8 cellular contexts compared by ENCODE assay signal in genomic region chr1:202589190-202589680, GRCh38.
A peak's percentile ranks its signal among the peaks of the same experiment; 100 is the strongest.
DNase-seq lines count a peak whose midpoint lies in the region; ATAC-seq, FAIRE-seq and TF ChIP-seq lines count a peak whose summit lies in the region.

No MANE protein-coding gene starts in this region.

- no peak for TF ChIP-seq CTCF in astrocyte (IDR thresholded peaks at IDR 0.05; ENCODE audit: insufficient read depth, low read depth, low read length)
- TF ChIP-seq CTCF in hepatocyte (IDR thresholded peaks at IDR 0.05; ENCODE audit: poor library complexity) = no peak
- no peak for TF ChIP-seq CTCF in smooth muscle cell (IDR thresholded peaks at IDR 0.05; ENCODE audit: borderline replicate concordance, insufficient read depth, poor library complexity, severe bottlenecking)

- peaks cover 50% of the 10 kb centered on the region for H3K4me1 Mint-ChIP-seq in astrocyte (ENCODE audit: low read depth, unreplicated experiment)

- H3K27me3 Mint-ChIP-seq in astrocyte (ENCODE audit: low read depth, unreplicated experiment) = peaks cover 4% of the 10 kb centered on the region

- no peak overlapping the region for H2AFZ ChIP-seq in astrocyte (ENCODE audit: low read depth, low read length)
- no peak overlapping the region for H2AFZ ChIP-seq in hepatocyte
- no peak overlapping the region for H2AFZ ChIP-seq in smooth muscle cell (ENCODE audit: low read depth)

- WGBS in hepatocyte (ENCODE audit: low lambda C conversion rate, missing lambda C conversion rate) = 39% methylated on average over 6 of the region's 6 CpGs
- WGBS in smooth muscle cell (ENCODE audit: low lambda C conversion rate) = 3% methylated on average over 6 of the region's 6 CpGs

- peaks cover 50% of the 10 kb centered on the region for H3K4me1 ChIP-seq in astrocyte (ENCODE audit: insufficient read depth, low read length)
- H3K4me1 ChIP-seq in hepatocyte (ENCODE audit: insufficient read depth) = peaks cover 23% of the 10 kb centered on the region
- peaks cover 30% of the 10 kb centered on the region for H3K4me1 ChIP-seq in smooth muscle cell (ENCODE audit: low read depth)

- ATAC-seq in GM18520 (IDR thresholded peaks at IDR 0.05; ENCODE audit: unreplicated experiment) (no peak), HG03196 (IDR thresholded peaks at IDR 0.05; ENCODE audit: unreplicated experiment) (no peak)

- DNase-seq in GM12891 (ENCODE audit: insufficient read length, low spot score) (no peak), astrocyte (ENCODE audit: low read depth) (peak; percentile 99), hepatocyte (ENCODE audit: low spot score) (peak; percentile 88), smooth muscle cell (lab: John Stamatoyannopoulos, UW; ENCODE audit: unreplicated experiment) (peak; percentile 47), DMS 273 treated with DMSO at 0.1 percent for 48 hours (lab: John Stamatoyannopoulos, UW) (no peak), cerebellar cortex (ENCODE audit: low spot score) (no peak)

- no peaks in the 10 kb centered on the region for H4K20me1 ChIP-seq in astrocyte (ENCODE audit: insufficient read depth, low read length)
- H4K20me1 ChIP-seq in hepatocyte (ENCODE audit: insufficient read depth, poor library complexity, severe bottlenecking) = no peaks in the 10 kb centered on the region
- no peaks in the 10 kb centered on the region for H4K20me1 ChIP-seq in smooth muscle cell (ENCODE audit: low read depth)

- no peaks in the 10 kb centered on the region for H3K79me2 ChIP-seq in astrocyte (ENCODE audit: insufficient read depth, low read length)
- H3K79me2 ChIP-seq in hepatocyte = no peaks in the 10 kb centered on the region
- H3K79me2 ChIP-seq in smooth muscle cell (ENCODE audit: low read depth) = no peaks in the 10 kb centered on the region

- peak overlapping the region; percentile 72 for H3K9ac ChIP-seq in astrocyte (ENCODE audit: low read length)
- H3K9ac ChIP-seq in smooth muscle cell (ENCODE audit: low read depth) = peak overlapping the region; percentile 70

- peaks cover 26% of the 10 kb centered on the region for H3F3A ChIP-seq in smooth muscle cell (ENCODE audit: low read depth)

- H3K27ac ChIP-seq in astrocyte (ENCODE audit: low read depth, low read length) = peak overlapping the region; percentile 90
- peak overlapping the region; percentile 88 for H3K27ac ChIP-seq in hepatocyte
- peak overlapping the region; percentile 89 for H3K27ac ChIP-seq in smooth muscle cell (ENCODE audit: low read depth)

- no peak for TF ChIP-seq POLR2A in GM12891 (IDR thresholded peaks at IDR 0.05; ENCODE audit: low read depth, low read length)

- H3K9me3 ChIP-seq in astrocyte (ENCODE audit: insufficient read depth, low read depth, low read length) (no peaks in the 10 kb centered on the region), hepatocyte (ENCODE audit: low read depth) (no peaks in the 10 kb centered on the region), smooth muscle cell (replicated peaks; ENCODE audit: low read depth) (no peaks in the 10 kb centered on the region)

- peak overlapping the region; percentile 99 for H3K27ac Mint-ChIP-seq in astrocyte (ENCODE audit: unreplicated experiment)

- H3K27me3 ChIP-seq in astrocyte (ENCODE audit: insufficient read depth, low read length) (no peaks in the 10 kb centered on the region), hepatocyte (no peaks in the 10 kb centered on the region), smooth muscle cell (ENCODE audit: low read depth) (no peaks in the 10 kb centered on the region)

- H3K4me3 Mint-ChIP-seq in astrocyte (ENCODE audit: unreplicated experiment) = peak overlapping the region; percentile 66

- H3K36me3 Mint-ChIP-seq in astrocyte (ENCODE audit: low read depth, unreplicated experiment) = peaks cover 3% of the 10 kb centered on the region

- H3K9me3 Mint-ChIP-seq in astrocyte (ENCODE audit: unreplicated experiment) = no peaks in the 10 kb centered on the region

- H3K9me2 ChIP-seq in hepatocyte (replicated peaks; ENCODE audit: insufficient read depth) = no peaks in the 10 kb centered on the region

- H3K4me3 ChIP-seq in astrocyte (ENCODE audit: insufficient read depth, low read depth, low read length) = peak overlapping the region; percentile 3
- H3K4me3 ChIP-seq in hepatocyte = no peak overlapping the region
- H3K4me3 ChIP-seq in smooth muscle cell = no peak overlapping the region

- H3K36me3 ChIP-seq in astrocyte (ENCODE audit: insufficient read depth, low read length) = no peaks in the 10 kb centered on the region
- H3K36me3 ChIP-seq in hepatocyte (replicated peaks; ENCODE audit: insufficient read depth, low read depth) = no peaks in the 10 kb centered on the region
- H3K36me3 ChIP-seq in smooth muscle cell (ENCODE audit: low read depth) = no peaks in the 10 kb centered on the region

- peak overlapping the region; percentile 71 for H3K4me2 ChIP-seq in astrocyte (ENCODE audit: low read length)
- peak overlapping the region; percentile 16 for H3K4me2 ChIP-seq in hepatocyte
- H3K4me2 ChIP-seq in smooth muscle cell = peak overlapping the region; percentile 69

- FAIRE-seq in GM12891 (lab: Jason Lieb, UNC) (peak; percentile 48), astrocyte (lab: Jason Lieb, UNC) (peak; percentile 82)

TF ChIP-seq in GM12891, 5 proteins besides CTCF, POLR2A, EP300 and RAD21:
- TF ChIP-seq PAX5 (IDR thresholded peaks at IDR 0.05; ENCODE audit: insufficient read depth, low read length, severe bottlenecking) (no peak), TAF1 (IDR thresholded peaks at IDR 0.05; ENCODE audit: low read depth, low read length) (no peak)

Comparison
In these comparisons a context has a peak if more than half of its experiments do, and no peak if none do; other contexts are left out.
1. DNase-seq: peak in astrocyte (single experiment), hepatocyte (single experiment) and smooth muscle cell (single experiment); none in GM12891 (single experiment), DMS 273 treated with DMSO at 0.1 percent for 48 hours (single experiment) and cerebellar cortex (single experiment).
2. H3K4me2 ChIP-seq: peak in every context shown above with its lines; median percentile 71 in astrocyte; 69 in smooth muscle cell; 16 in hepatocyte.
3. Peak in every context shown above with its lines, with median percentiles within 50 percentile points of each other: H3K27ac ChIP-seq.